26 cellular contexts compared by ENCODE assay signal in genomic region chr1:213899413-213899812, GRCh38.
DNase-seq lines count a peak whose midpoint lies in the region; ATAC-seq, FAIRE-seq and TF ChIP-seq lines count a peak whose summit lies in the region.
"Had no signal": no experiment of that assay in that cellular context is flagged by ENCODE, and none has a peak within 500 bp of the region (broad histone marks: within the 10 kb centered on the region; RNA-seq: fewer than 3 reads in every experiment).

No MANE protein-coding gene starts in this region.

- no peak overlapping the region for H3K4me3 ChIP-seq in NB4 (ENCODE audit: low read depth, low read length)
- no peak overlapping the region for H3K4me3 ChIP-seq in endothelial cell of umbilical vein (replicated peaks in 1 of 3; ENCODE audit: insufficient read depth in 1 of 3, low read depth in 1 of 3, low read length in 3 of 3)
- H3K4me3 ChIP-seq: GM12878, GM23338, MG63, SJSA1 had no signal

- POLR2A ChIA-PET in endothelial cell of umbilical vein (lab: Charles Lee) = no interaction called here

- dilution Hi-C loops in endothelial cell of umbilical vein (cut with MboI; ENCODE audit: extremely low pct_ligation_motif_present, low sequenced_read_pairs) = no loop called here

- TF ChIP-seq POLR2A in NB4 (IDR thresholded peaks at IDR 0.05; ENCODE audit: extremely low read depth, insufficient read length) = no peak
- TF ChIP-seq POLR2A in endothelial cell of umbilical vein (IDR thresholded peaks at IDR 0.05; ENCODE audit: low read depth, low read length) = no peak

- no peak for TF ChIP-seq CTCF in NB4 (IDR thresholded peaks at IDR 0.05; ENCODE audit: low read depth, low read length)
- no peak for TF ChIP-seq CTCF in endothelial cell of umbilical vein (IDR thresholded peaks at IDR 0.05; ENCODE audit: extremely low read depth in 1 of 2, insufficient read depth in 1 of 2, low read depth in 1 of 2, low read length in 2 of 2)

- no peaks in the 10 kb centered on the region for H3K9me3 Mint-ChIP-seq in T-helper 1 cell treated with Interleukin-12 subunit alpha and Interleukin-12 subunit beta and Interleukin-4 antibody, amounts not matched to agents 30 μg/mL and 1 μg/mL, for 36 hours
- H3K9me3 Mint-ChIP-seq: CD4-positive, alpha-beta T cell; GM23338; H9 had no signal

- no peaks in the 10 kb centered on the region for H3K36me3 ChIP-seq in endothelial cell of umbilical vein (ENCODE audit: control insufficient read depth in 2 of 2, extremely low read depth in 1 of 2, insufficient read depth in 2 of 2, low read length in 2 of 2)
- H3K36me3 ChIP-seq: MG63, SJSA1 had no signal

- no peaks in the 10 kb centered on the region for H4K20me1 ChIP-seq in endothelial cell of umbilical vein (replicated peaks; ENCODE audit: control insufficient read depth, extremely low read depth, insufficient read depth, low read length)

- H3K27me3 ChIP-seq in endothelial cell of umbilical vein (ENCODE audit: control insufficient read depth in 2 of 2, insufficient read depth in 2 of 2, low read length in 2 of 2) = no peaks in the 10 kb centered on the region

- peaks cover 4% of the 10 kb centered on the region for H3K4me1 ChIP-seq in endothelial cell of umbilical vein (ENCODE audit: control insufficient read depth, extremely low read depth, insufficient read depth, low read length)
- H3K4me1 ChIP-seq: SJSA1 had no signal

- no peaks in the 10 kb centered on the region for H3K9me1 ChIP-seq in endothelial cell of umbilical vein (replicated peaks; ENCODE audit: control insufficient read depth, extremely low read depth, insufficient read depth, low read length)

- H2AFZ ChIP-seq in endothelial cell of umbilical vein (ENCODE audit: low read depth, low read length) = no peak overlapping the region
- H2AFZ ChIP-seq: GM23338 had no signal

- H3K4me1 Mint-ChIP-seq in T-helper 1 cell treated with Interleukin-12 subunit alpha and Interleukin-12 subunit beta and Interleukin-4 antibody, amounts not matched to agents 30 μg/mL and 1 μg/mL, for 36 hours (ENCODE audit: low read depth) = no peaks in the 10 kb centered on the region
- H3K4me1 Mint-ChIP-seq: H9 had no signal

- H3K27me3 Mint-ChIP-seq in T-helper 1 cell treated with Interleukin-12 subunit alpha and Interleukin-12 subunit beta and Interleukin-4 antibody, amounts not matched to agents 30 μg/mL and 1 μg/mL, for 36 hours (ENCODE audit: low read depth) = peaks cover 3% of the 10 kb centered on the region
- H3K27me3 Mint-ChIP-seq: CD4-positive, alpha-beta T cell had no signal

- no peak for DNase-seq in T-helper 1 cell
- DNase-seq in NB4 (ENCODE audit: low read depth) = peak; percentile 21
- peak; percentile 7 for DNase-seq in endothelial cell of umbilical vein (ENCODE audit: low read depth, low spot score)
- DNase-seq in stimulated activated CD4-positive, alpha-beta T cell treated with anti-CD3 and anti-CD28 coated beads, Interleukin-2, amount 100 ng/mL, for 24 hours = no peak
- no peak for DNase-seq in DMS114 treated with DMSO at 0.1 percent for 48 hours (lab: John Stamatoyannopoulos, UW; ENCODE audit: unreplicated experiment)
- DNase-seq: CD4-positive, alpha-beta T cell; H9; HFFc6; KG1; MG63; NCI-H1105 treated with DMSO at 0.1 percent for 48 hours; NCI-H146; NCI-H2029; NCI-H446; NCI-H524 treated with DMSO at 0.1 percent for 48 hours; NCI-H774; Right ventricle myocardium superior; RPMI8226; SW 1271 had no signal

- intact Hi-C loops in endothelial cell of umbilical vein (cut with micrococcal nuclease) = no loop called here

- H3K4me3 Mint-ChIP-seq in T-helper 1 cell treated with Interleukin-12 subunit alpha and Interleukin-12 subunit beta and Interleukin-4 antibody, amounts not matched to agents 30 μg/mL and 1 μg/mL, for 36 hours = no peak overlapping the region
- H3K4me3 Mint-ChIP-seq: CD4-positive, alpha-beta T cell; GM23338; H9; HFFc6 had no signal

- no peaks in the 10 kb centered on the region for H3K9me3 ChIP-seq in endothelial cell of umbilical vein (replicated peaks; ENCODE audit: control insufficient read depth, insufficient read depth, low read length)
- H3K9me3 ChIP-seq: MG63, SJSA1 had no signal

- H3K27ac Mint-ChIP-seq in T-helper 1 cell treated with Interleukin-12 subunit alpha and Interleukin-12 subunit beta and Interleukin-4 antibody, amounts not matched to agents 30 μg/mL and 1 μg/mL, for 36 hours = peak overlapping the region; percentile 49
- H3K27ac Mint-ChIP-seq: CD4-positive, alpha-beta T cell; GM23338; H9; HFFc6 had no signal

- BruUV-seq in endothelial cell of umbilical vein (replicated peaks; lab: Mats Ljungman, UMichigan) = no TSS peak

- CTCF ChIA-PET in endothelial cell of umbilical vein (lab: Charles Lee) = interaction anchor here (1.0 to 1.4 kb wide), 2 partner anchors 12 to 16 kb away, joined by 3 read pairs; no protein-coding TSS in a partner anchor

- ATAC-seq in SK-N-SH treated with all-trans-retinoic acid at 6 μM for 48 hours = no peak
- ATAC-seq: GM12878, GM23338 had no signal

- no peaks in the 10 kb centered on the region for H3K79me2 ChIP-seq in endothelial cell of umbilical vein (ENCODE audit: control insufficient read depth, insufficient read depth, low read length)

- no peak overlapping the region for H3K9ac ChIP-seq in endothelial cell of umbilical vein (replicated peaks; ENCODE audit: extremely low read depth, insufficient read depth, low read length)

- FAIRE-seq in endothelial cell of umbilical vein (lab: Jason Lieb, UNC) = no peak
- FAIRE-seq: G401.6, GM12878, HTR-8/SVneo had no signal

- no peaks in the 10 kb centered on the region for H3K36me3 Mint-ChIP-seq in T-helper 1 cell treated with Interleukin-12 subunit alpha and Interleukin-12 subunit beta and Interleukin-4 antibody, amounts not matched to agents 30 μg/mL and 1 μg/mL, for 36 hours (ENCODE audit: low read depth)

- no peak overlapping the region for H3K4me2 ChIP-seq in endothelial cell of umbilical vein (ENCODE audit: insufficient read depth, low read length)
- H3K4me2 ChIP-seq: GM23338 had no signal

- H3K27ac ChIP-seq in endothelial cell of umbilical vein (ENCODE audit: insufficient read depth, low read depth, low read length) = no peak overlapping the region
- H3K27ac ChIP-seq: SJSA1 had no signal

TF ChIP-seq in endothelial cell of umbilical vein, 7 proteins besides CTCF, POLR2A, EP300 and RAD21:
- TF ChIP-seq EZH2 (IDR thresholded peaks at IDR 0.05; ENCODE audit: borderline replicate concordance, low read depth, low read length, severe bottlenecking) (no peak), GATA2 (IDR thresholded peaks at IDR 0.05; ENCODE audit: insufficient read depth, insufficient read length, low read depth, low read length) (no peak), FOS (IDR thresholded peaks at IDR 0.05; ENCODE audit: borderline replicate concordance, insufficient read depth, low read length) (no peak), MYC (IDR thresholded peaks at IDR 0.05; ENCODE audit: low read depth, low read length) (no peak), MAX (IDR thresholded peaks at IDR 0.05; ENCODE audit: insufficient read depth, insufficient read length) (no peak), POLR2AphosphoS5 (IDR thresholded peaks at IDR 0.05; ENCODE audit: insufficient read depth, low read depth, low read length) (no peak), JUN (IDR thresholded peaks at IDR 0.05; ENCODE audit: borderline replicate concordance, insufficient read depth, insufficient read length, low read depth) (no peak)

TF ChIP-seq in SK-N-SH treated with all-trans-retinoic acid at 6 μM for 48 hours, 23 proteins besides CTCF, POLR2A, EP300 and RAD21:
- no peak for TF ChIP-seq CREB5 (CRISPR knock-in tag; IDR thresholded peaks at IDR 0.05; ENCODE audit: low read depth)
- no peak for TF ChIP-seq POU6F1 (CRISPR knock-in tag; IDR thresholded peaks at IDR 0.05; ENCODE audit: borderline replicate concordance, low read depth)
- no peak for TF ChIP-seq OSR1 (CRISPR knock-in tag; IDR thresholded peaks at IDR 0.05)
- TF ChIP-seq ESRRG (CRISPR knock-in tag; IDR thresholded peaks at IDR 0.05) = no peak
- no peak for TF ChIP-seq ZFP3 (CRISPR knock-in tag; IDR thresholded peaks at IDR 0.05)

Comparison
In these comparisons a context has a peak if more than half of its experiments do, and no peak if none do; other contexts are left out.
1. DNase-seq: peak in NB4 (single experiment) and endothelial cell of umbilical vein (single experiment); none in T-helper 1 cell (0 of 5), stimulated activated CD4-positive, alpha-beta T cell treated with anti-CD3 and anti-CD28 coated beads, Interleukin-2, amount 100 ng/mL, for 24 hours (0 of 2) and DMS114 treated with DMSO at 0.1 percent for 48 hours (single experiment).